In genomic region chr17:39638317-39638716, GRCh38 we compare ENCODE assay signal across 9 cellular contexts.
A peak's percentile ranks its signal among the peaks of the same experiment; 100 is the strongest.
DNase-seq lines count a peak whose midpoint lies in the region; ATAC-seq and TF ChIP-seq lines count a peak whose summit lies in the region.
"Had no signal": no experiment of that assay in that cellular context is flagged by ENCODE, and none has a peak within 500 bp of the region (broad histone marks: within the 10 kb centered on the region; RNA-seq: fewer than 3 reads in every experiment).

No MANE protein-coding gene starts in this region.

- no peaks in the 10 kb centered on the region for H3K9me3 Mint-ChIP-seq in nephron progenitor cell

- no peak overlapping the region for H2AFZ ChIP-seq in KMS-11 (ENCODE audit: low read depth)

- H3K4me3 Mint-ChIP-seq in nephron progenitor cell, result peak overlapping the region; percentile 91

- H3K36me3 ChIP-seq in BLaER1 treated with 17β-estradiol and CSF1 and Interleukin-3, amounts not matched to agents 10 nM and 100 nM, result peaks cover 0 to 5% (median 0%) of the 10 kb centered on the region in 11 experiments; a peak in 1 of 22 replicates
- H3K36me3 ChIP-seq in KMS-11 (ENCODE audit: insufficient read depth), result no peaks in the 10 kb centered on the region
- H3K36me3 ChIP-seq in brain microvascular endothelial cell (replicated peaks), result no peaks in the 10 kb centered on the region

- H3K27me3 Mint-ChIP-seq in nephron progenitor cell (ENCODE audit: low read depth, poor library complexity), result peaks cover 4% of the 10 kb centered on the region

- peak overlapping the region in 10 of 11 experiments; percentile 88 to 96 (median 91); a peak in 19 of 22 replicates for H3K9ac ChIP-seq in BLaER1 treated with 17β-estradiol and CSF1 and Interleukin-3, amounts not matched to agents 10 nM and 100 nM
- peak overlapping the region; percentile 79; the same call in 1 of the 2 replicates for H3K9ac ChIP-seq in KMS-11

- peaks cover 75 to 90% (median 86%) of the 10 kb centered on the region in 10 experiments for H3K4me1 ChIP-seq in BLaER1 treated with 17β-estradiol and CSF1 and Interleukin-3, amounts not matched to agents 10 nM and 100 nM
- peaks cover 44% of the 10 kb centered on the region for H3K4me1 ChIP-seq in KMS-11 (ENCODE audit: low read depth, poor library complexity, severe bottlenecking)

- peak overlapping the region in 2 of 11 experiments; percentile 90 to 91; a peak in 3 of 22 replicates for H3K27ac ChIP-seq in BLaER1 treated with 17β-estradiol and CSF1 and Interleukin-3, amounts not matched to agents 10 nM and 100 nM
- H3K27ac ChIP-seq in KMS-11 (no peak overlapping the region; the same call in 1 of the 2 replicates), brain microvascular endothelial cell (no peak overlapping the region)

- in situ Hi-C loops in brain microvascular endothelial cell (cut with HindIII; ENCODE audit: low pct_ligation_motif_present, low sequenced_read_pairs), result no loop called here

- H3K27ac Mint-ChIP-seq in nephron progenitor cell, result no peak overlapping the region

- TF ChIP-seq CTCF in KMS-11 (conservative IDR thresholded peaks at IDR 0.05; ENCODE audit: low read depth, low read length) (no peak), choroid plexus epithelial cell (conservative IDR thresholded peaks at IDR 0.05; ENCODE audit: low read depth, low read length) (no peak), nephron progenitor cell (IDR thresholded peaks at IDR 0.05) (no peak), brain microvascular endothelial cell (IDR thresholded peaks at IDR 0.05; ENCODE audit: low read depth, low read length, missing control alignments) (no peak)

- peak overlapping the region; percentile 76 to 98 (median 88) for H3K4me3 ChIP-seq in BLaER1 treated with 17β-estradiol and CSF1 and Interleukin-3, amounts not matched to agents 10 nM and 100 nM
- H3K4me3 ChIP-seq in KMS-11 (IDR thresholded peaks at IDR 0.05; ENCODE audit: insufficient read depth, low read depth, low read length), result peak overlapping the region; percentile 64
- peak overlapping the region; percentile 96 for H3K4me3 ChIP-seq in choroid plexus epithelial cell (ENCODE audit: low read depth, low read length)
- H3K4me3 ChIP-seq in brain microvascular endothelial cell (ENCODE audit: low read depth, low read length), result no peak overlapping the region

- peaks cover 20% of the 10 kb centered on the region; the same call in 1 of the 2 replicates for H3K79me2 ChIP-seq in KMS-11 (ENCODE audit: insufficient read depth, low read depth)

- H3K27me3 ChIP-seq in BLaER1 treated with 17β-estradiol and CSF1 and Interleukin-3, amounts not matched to agents 10 nM and 100 nM, result no peaks in the 10 kb centered on the region
- H3K27me3 ChIP-seq in KMS-11 (ENCODE audit: insufficient read depth, low read depth) (no peaks in the 10 kb centered on the region), brain microvascular endothelial cell (replicated peaks) (no peaks in the 10 kb centered on the region)

- H3K4me2 ChIP-seq in BLaER1 treated with 17β-estradiol and CSF1 and Interleukin-3, amounts not matched to agents 10 nM and 100 nM, result peak overlapping the region; percentile 94 to 99 (median 98)
- peak overlapping the region; percentile 100; the same call in 1 of the 2 replicates for H3K4me2 ChIP-seq in KMS-11

- ATAC-seq in HG02763 (IDR thresholded peaks at IDR 0.05; ENCODE audit: unreplicated experiment), result no peak

- H3K9me3 ChIP-seq in BLaER1 treated with 17β-estradiol and CSF1 and Interleukin-3, amounts not matched to agents 10 nM and 100 nM (replicated peaks in 1 of 11), result no peaks in the 10 kb centered on the region

- no peak for DNase-seq in choroid plexus epithelial cell (ENCODE audit: low read depth)
- no peak for DNase-seq in nephron progenitor cell
- no peak for DNase-seq in anterior cingulate cortex (lab: John Stamatoyannopoulos, UW)
- DNase-seq in kidney tubule cell (ENCODE audit: low spot score), result no peak
- DNase-seq in brain microvascular endothelial cell, result no peak
- DNase-seq: NCI-H1694 had no signal

- H3K36me3 Mint-ChIP-seq in nephron progenitor cell (ENCODE audit: low read depth), result no peaks in the 10 kb centered on the region

- peaks cover 37 to 58% (median 52%) of the 10 kb centered on the region in 11 experiments for H4K20me1 ChIP-seq in BLaER1 treated with 17β-estradiol and CSF1 and Interleukin-3, amounts not matched to agents 10 nM and 100 nM
- no peaks in the 10 kb centered on the region for H4K20me1 ChIP-seq in KMS-11 (ENCODE audit: insufficient read depth)

- H3K4me1 Mint-ChIP-seq in nephron progenitor cell, result peaks cover 91% of the 10 kb centered on the region
